23 cellular contexts compared by ENCODE assay signal in genomic region chr11:126918556-126918955, GRCh38.
DNase-seq lines count a peak whose midpoint lies in the region; ATAC-seq and TF ChIP-seq lines count a peak whose summit lies in the region.
"Had no signal": no experiment of that assay in that cellular context is flagged by ENCODE, and none has a peak within 500 bp of the region (broad histone marks: within the 10 kb centered on the region; RNA-seq: fewer than 3 reads in every experiment).

No MANE protein-coding gene starts in this region.

- no peak for ATAC-seq in GM18909 (IDR thresholded peaks at IDR 0.05; ENCODE audit: poor library complexity, unreplicated experiment)
- ATAC-seq: WTC11 had no signal

- no peak overlapping the region for H2AK5ac ChIP-seq in mesenchymal stem cell (ENCODE audit: low read length, severe bottlenecking)

- H3K4me3 ChIP-seq in AG10803 (ENCODE audit: low read length): no peak overlapping the region
- H3K4me3 ChIP-seq in adipocyte (ENCODE audit: low read length): no peak overlapping the region
- no peak overlapping the region for H3K4me3 ChIP-seq in mesenchymal stem cell (ENCODE audit: insufficient read depth in 1 of 2, low read depth in 1 of 2, low read length in 2 of 2)
- H3K4me3 ChIP-seq: SK-N-MC, spleen, thyroid gland had no signal

- H4K91ac ChIP-seq in mesenchymal stem cell (ENCODE audit: low read length): no peak overlapping the region

- TF ChIP-seq CTCF in AG10803 (conservative IDR thresholded peaks at IDR 0.05; ENCODE audit: low read length): no peak

- H3K36me3 ChIP-seq in adipocyte (ENCODE audit: control insufficient read depth, insufficient read depth, low read length, severe bottlenecking) (no peaks in the 10 kb centered on the region), mesenchymal stem cell (ENCODE audit: control insufficient read depth in 1 of 2, insufficient read depth in 2 of 2, low read depth in 1 of 2, low read length in 2 of 2) (no peaks in the 10 kb centered on the region)
- H3K36me3 ChIP-seq: spleen, thyroid gland had no signal

- no peak overlapping the region for H3K4me2 ChIP-seq in mesenchymal stem cell (ENCODE audit: low read length, poor library complexity, severe bottlenecking)

- H3K9me3 ChIP-seq in adipocyte (ENCODE audit: control insufficient read depth, low read length) (no peaks in the 10 kb centered on the region), mesenchymal stem cell (ENCODE audit: control insufficient read depth, low read length) (no peaks in the 10 kb centered on the region)
- H3K9me3 ChIP-seq: spleen, thyroid gland had no signal

- H3K18ac ChIP-seq in mesenchymal stem cell (ENCODE audit: low read depth in 1 of 2, low read length in 2 of 2): no peak overlapping the region

- H3K9ac ChIP-seq in adipocyte (ENCODE audit: low read length) (no peak overlapping the region), mesenchymal stem cell (ENCODE audit: low read length) (peak overlapping the region; percentile 68)

- no peak overlapping the region for H3K4ac ChIP-seq in mesenchymal stem cell (ENCODE audit: low read depth in 1 of 2, low read length in 2 of 2)

- H4K8ac ChIP-seq in mesenchymal stem cell (ENCODE audit: low read length): no peak overlapping the region

- H2BK120ac ChIP-seq in mesenchymal stem cell (ENCODE audit: low read depth, low read length): no peak overlapping the region

- no peak overlapping the region for H2AFZ ChIP-seq in mesenchymal stem cell (ENCODE audit: low read depth, low read length)

- H3K79me1 ChIP-seq in mesenchymal stem cell (replicated peaks; ENCODE audit: low read length, poor library complexity, severe bottlenecking): peaks cover 14% of the 10 kb centered on the region

- H2BK15ac ChIP-seq in mesenchymal stem cell (ENCODE audit: low read depth, poor library complexity, severe bottlenecking): no peak overlapping the region

- H3K4me1 ChIP-seq in adipocyte (ENCODE audit: control insufficient read depth, insufficient read depth, low read length): peaks cover 21% of the 10 kb centered on the region
- peaks cover 10% of the 10 kb centered on the region for H3K4me1 ChIP-seq in mesenchymal stem cell (ENCODE audit: control insufficient read depth, insufficient read depth, low read depth, low read length)
- H3K4me1 ChIP-seq: spleen, thyroid gland had no signal

- no CpG with 5 or more reads among the region's 1 CpG for WGBS in mesenchymal stem cell

- H3K27me3 ChIP-seq in adipocyte (replicated peaks; ENCODE audit: control insufficient read depth, insufficient read depth, low read length) (no peaks in the 10 kb centered on the region), mesenchymal stem cell (ENCODE audit: control insufficient read depth in 1 of 2, insufficient read depth in 1 of 2, low read length in 2 of 2) (no peaks in the 10 kb centered on the region)
- H3K27me3 ChIP-seq: spleen, thyroid gland had no signal

- no peak overlapping the region for H2BK5ac ChIP-seq in mesenchymal stem cell (ENCODE audit: low read depth, low read length, poor library complexity, severe bottlenecking)

- DNase-seq in AG10803 (ENCODE audit: low read depth) (peak; percentile 89), HCEC 1CT (peak; percentile 28), adipocyte (ENCODE audit: low read depth) (peak; percentile 16), mesenchymal stem cell (no peak), foreskin melanocyte (no peak), dermis blood vessel endothelial cell (no peak), DMS153 (lab: John Stamatoyannopoulos, UW) (no peak)
- DNase-seq: activated CD4-positive, alpha-beta T cell treated with anti-CD3 and anti-CD28 coated beads, Interleukin-2, amount 50 U/mL, for 4 hours; activated CD8-positive, alpha-beta memory T cell treated with anti-CD3 and anti-CD28 coated beads, Interleukin-2, amount 50 U/mL, for 4 hours; AML-193; CD8-positive, alpha-beta memory T cell; DMS79; effector CD8-positive, alpha-beta T cell; naive B cell; NCI-H1048; NCI-H187 treated with DMSO at 0.1 percent for 48 hours; NCI-H446 treated with DMSO at 0.1 percent for 48 hours; spleen; stimulated activated CD4-positive, alpha-beta T cell treated with anti-CD3 and anti-CD28 coated beads, Interleukin-4, amount 100 ng/mL, for 4 hours; thyroid gland had no signal

- no peak overlapping the region for H2BK12ac ChIP-seq in mesenchymal stem cell (ENCODE audit: low read length in 2 of 2)

- no peak overlapping the region for H3K14ac ChIP-seq in mesenchymal stem cell (ENCODE audit: low read length in 2 of 2)

- peak overlapping the region; percentile 43 for H3K27ac ChIP-seq in mesenchymal stem cell (ENCODE audit: low read length, poor library complexity, severe bottlenecking)
- H3K27ac ChIP-seq: SK-N-MC, spleen, thyroid gland had no signal

- H3K23ac ChIP-seq in mesenchymal stem cell (ENCODE audit: low read length in 2 of 2): no peak overlapping the region

Comparison
In these comparisons a context has a peak if more than half of its experiments do, and no peak if none do; other contexts are left out.
1. DNase-seq: peak in AG10803 (single experiment), HCEC 1CT (single experiment) and adipocyte (single experiment); none in mesenchymal stem cell (single experiment), foreskin melanocyte (single experiment), dermis blood vessel endothelial cell (single experiment) and DMS153 (single experiment).